Comparison of ENCODE assay signal across 20 cellular contexts in genomic region chr5:135113323-135113722, GRCh38.
DNase-seq lines count a peak whose midpoint lies in the region; ATAC-seq lines count a peak whose summit lies in the region.
"Had no signal": no experiment of that assay in that cellular context is flagged by ENCODE, and none has a peak within 500 bp of the region (broad histone marks: within the 10 kb centered on the region; RNA-seq: fewer than 3 reads in every experiment).

No MANE protein-coding gene starts in this region.

- WGBS in neuronal stem cell (ENCODE audit: extremely low coverage in 2 of 2, insufficient read length in 2 of 2, insufficient replicate concordance in 1 of 2), 2 donors = no CpG with 5 or more reads among the region's 8 CpGs
- WGBS in aorta, 2 donors = 96 to 98% methylated on average over 8 of the region's 8 CpGs

- no peak overlapping the region for H2BK5ac ChIP-seq in neuronal stem cell (ENCODE audit: low read length)

- H3K79me1 ChIP-seq in neuronal stem cell (ENCODE audit: low read depth, low read length) = no peaks in the 10 kb centered on the region

- peaks cover 0 to 8% of the 10 kb centered on the region in 2 donors for H3K4me1 ChIP-seq in neuronal stem cell (ENCODE audit: control insufficient read depth in 2 of 2, insufficient read depth in 1 of 2, low read depth in 1 of 2, low read length in 2 of 2)
- no peaks in the 10 kb centered on the region for H3K4me1 ChIP-seq in aorta (ENCODE audit: control insufficient read depth in 1 of 2, insufficient read depth in 2 of 2, low read length in 2 of 2)
- H3K4me1 ChIP-seq: BLaER1, Caco-2 had no signal

- H3K4me1 Mint-ChIP-seq in dendritic cell treated with granulocyte-macrophage colony-stimulating factor and Interleukin-4, amounts not matched to agents 40 ng/mL and 50 ng/mL, for 4 days (ENCODE audit: low read depth) = peaks cover 87% of the 10 kb centered on the region
- H3K4me1 Mint-ChIP-seq: B cell; CD4-positive, CD25-positive, alpha-beta regulatory T cell had no signal

- H3K9me3 Mint-ChIP-seq in dendritic cell treated with granulocyte-macrophage colony-stimulating factor and Interleukin-4, amounts not matched to agents 40 ng/mL and 50 ng/mL, for 4 days = no peaks in the 10 kb centered on the region
- H3K9me3 Mint-ChIP-seq: CD4-positive, CD25-positive, alpha-beta regulatory T cell; CD8-positive, alpha-beta T cell had no signal

- H3K4me3 Mint-ChIP-seq in dendritic cell treated with granulocyte-macrophage colony-stimulating factor and Interleukin-4, amounts not matched to agents 40 ng/mL and 50 ng/mL, for 4 days = no peak overlapping the region
- H3K4me3 Mint-ChIP-seq: B cell; CD4-positive, CD25-positive, alpha-beta regulatory T cell; CD8-positive, alpha-beta T cell had no signal

- peaks cover 0 to 35% (median 0%) of the 10 kb centered on the region in 3 experiments for H3K27me3 ChIP-seq in neuronal stem cell (ENCODE audit: control insufficient read depth in 3 of 3, insufficient read depth in 3 of 3, low read depth in 1 of 3, low read length in 3 of 3)
- H3K27me3 ChIP-seq in aorta (ENCODE audit: control insufficient read depth in 1 of 2, insufficient read depth in 2 of 2, low read length in 1 of 2) = no peaks in the 10 kb centered on the region
- H3K27me3 ChIP-seq: BLaER1 had no signal

- H3K27me3 Mint-ChIP-seq in dendritic cell treated with granulocyte-macrophage colony-stimulating factor and Interleukin-4, amounts not matched to agents 40 ng/mL and 50 ng/mL, for 4 days = peaks cover 6% of the 10 kb centered on the region

- no peak overlapping the region for H4K8ac ChIP-seq in neuronal stem cell (ENCODE audit: low read depth, low read length)

- DNase-seq in left cardiac atrium (peak; percentile 7), cardiac septum (ENCODE audit: low spot score) (no peak), neuronal stem cell (ENCODE audit: low spot score) (no peak), aorta (peak; percentile 10 to 38), SKM-1 (lab: John Stamatoyannopoulos, UW; ENCODE audit: unreplicated experiment) (no peak)
- DNase-seq: Caco-2; CD4-positive, CD25-positive, alpha-beta regulatory T cell; CD8-positive, alpha-beta T cell; DMS153; DND-41; GOT3; H7; HCEC 1CT had no signal

- H4K91ac ChIP-seq in neuronal stem cell (ENCODE audit: low read depth, low read length, poor library complexity) = no peak overlapping the region

- H2AFZ ChIP-seq in neuronal stem cell (ENCODE audit: low read length) = no peak overlapping the region

- H2BK15ac ChIP-seq in neuronal stem cell (ENCODE audit: low read length) = peak overlapping the region; percentile 66

- H3K9ac ChIP-seq in neuronal stem cell (ENCODE audit: low read depth, low read length, poor library complexity) = no peak overlapping the region
- H3K9ac ChIP-seq: BLaER1 had no signal

- peak overlapping the region; percentile 68 for H3K18ac ChIP-seq in neuronal stem cell (ENCODE audit: low read length)

- peak overlapping the region; percentile 99 for H3K27ac Mint-ChIP-seq in dendritic cell treated with granulocyte-macrophage colony-stimulating factor and Interleukin-4, amounts not matched to agents 40 ng/mL and 50 ng/mL, for 4 days
- H3K27ac Mint-ChIP-seq: B cell; CD8-positive, alpha-beta T cell had no signal

- intact Hi-C loops in left cardiac atrium (cut with DNase I) = no loop called here
- intact Hi-C loops in cardiac septum (cut with DNase I) = no loop called here
- intact Hi-C loops in dendritic cell treated with granulocyte-macrophage colony-stimulating factor and Interleukin-4, amounts not matched to agents 40 ng/mL and 50 ng/mL, for 4 days (cut with micrococcal nuclease) = no loop called here
- intact Hi-C loops in aorta (cut with DNase I) = no loop called here

- no peak overlapping the region for H2AK5ac ChIP-seq in neuronal stem cell (ENCODE audit: low read depth, low read length)

- no peak overlapping the region for H2BK12ac ChIP-seq in neuronal stem cell (ENCODE audit: low read length)

- no peak overlapping the region for H3K4ac ChIP-seq in neuronal stem cell (ENCODE audit: low read length)

- no peaks in the 10 kb centered on the region for H3K36me3 ChIP-seq in neuronal stem cell (replicated peaks in 1 of 2; ENCODE audit: control insufficient read depth in 2 of 2, insufficient read depth in 2 of 2, low read length in 2 of 2)
- no peaks in the 10 kb centered on the region for H3K36me3 ChIP-seq in aorta (ENCODE audit: control insufficient read depth in 1 of 2, insufficient read depth in 2 of 2, low read length in 1 of 2)
- H3K36me3 ChIP-seq: BLaER1 had no signal

- no peaks in the 10 kb centered on the region for H3K36me3 Mint-ChIP-seq in dendritic cell treated with granulocyte-macrophage colony-stimulating factor and Interleukin-4, amounts not matched to agents 40 ng/mL and 50 ng/mL, for 4 days (ENCODE audit: low read depth)
- H3K36me3 Mint-ChIP-seq: CD4-positive, CD25-positive, alpha-beta regulatory T cell; CD8-positive, alpha-beta T cell had no signal

- no peak overlapping the region for H3K14ac ChIP-seq in neuronal stem cell (ENCODE audit: low read length)

- H3K27ac ChIP-seq in neuronal stem cell (replicated peaks; ENCODE audit: low read length) = no peak overlapping the region
- H3K27ac ChIP-seq in aorta (ENCODE audit: low read depth in 1 of 2, low read length in 2 of 2) = no peak overlapping the region
- H3K27ac ChIP-seq: 22Rv1, BLaER1, C4-2B had no signal

- H3K9me3 ChIP-seq in neuronal stem cell (replicated peaks in 1 of 2; ENCODE audit: control insufficient read depth in 2 of 2, insufficient read depth in 1 of 2, low read depth in 1 of 2, low read length in 2 of 2) = no peaks in the 10 kb centered on the region
- H3K9me3 ChIP-seq in aorta (ENCODE audit: control insufficient read depth, low read length) = no peaks in the 10 kb centered on the region
- H3K9me3 ChIP-seq: BLaER1, Caco-2 had no signal

- no peak overlapping the region for H3K4me2 ChIP-seq in neuronal stem cell (ENCODE audit: insufficient read depth, low read length, poor library complexity, severe bottlenecking)
- H3K4me2 ChIP-seq: BLaER1 had no signal

- ATAC-seq in left cardiac atrium = no peak
- no peak for ATAC-seq in aorta (ENCODE audit: low FRiP score)
- ATAC-seq in HG03342 (IDR thresholded peaks at IDR 0.05; ENCODE audit: unreplicated experiment) = no peak
- ATAC-seq in GM18861 (IDR thresholded peaks at IDR 0.05; ENCODE audit: unreplicated experiment) = no peak
- ATAC-seq: CD8-positive, alpha-beta T cell had no signal

- no peak overlapping the region for H3K23ac ChIP-seq in neuronal stem cell (ENCODE audit: low read depth, low read length, poor library complexity)

- H3K4me3 ChIP-seq in neuronal stem cell (ENCODE audit: low read length in 2 of 2) (no peak overlapping the region), aorta (ENCODE audit: low read length in 2 of 2) (no peak overlapping the region)
- H3K4me3 ChIP-seq: BLaER1 had no signal

- no peak overlapping the region for H2BK120ac ChIP-seq in neuronal stem cell (ENCODE audit: low read depth, low read length)

Comparison
In these comparisons a context has a peak if more than half of its experiments do, and no peak if none do; other contexts are left out.
1. DNase-seq: peak in left cardiac atrium (single experiment) and aorta (2 of 2); none in cardiac septum (single experiment), neuronal stem cell (single experiment) and SKM-1 (single experiment).